Comparison of ENCODE assay signal across 20 cellular contexts in genomic region chr7:71251706-71252105, GRCh38.
DNase-seq lines count a peak whose midpoint lies in the region; ATAC-seq and TF ChIP-seq lines count a peak whose summit lies in the region.
"Had no signal": no experiment of that assay in that cellular context is flagged by ENCODE, and none has a peak within 500 bp of the region (broad histone marks: within the 10 kb centered on the region; RNA-seq: fewer than 3 reads in every experiment).

No MANE protein-coding gene starts in this region.

- H3K9me3 ChIP-seq in hepatocyte (ENCODE audit: low read depth) (no peaks in the 10 kb centered on the region), colonic mucosa (no peaks in the 10 kb centered on the region)
- H3K9me3 ChIP-seq: A549, BE2C had no signal

- H3K9me2 ChIP-seq in hepatocyte (replicated peaks; ENCODE audit: insufficient read depth), result no peaks in the 10 kb centered on the region

- no peaks in the 10 kb centered on the region for H3K79me2 ChIP-seq in hepatocyte

- no peaks in the 10 kb centered on the region for H3K36me3 ChIP-seq in hepatocyte (replicated peaks; ENCODE audit: insufficient read depth, low read depth)
- H3K36me3 ChIP-seq in colonic mucosa, result no peaks in the 10 kb centered on the region
- H3K36me3 ChIP-seq: BE2C; BLaER1 treated with 17β-estradiol and CSF1 and Interleukin-3, amounts not matched to agents 10 nM and 100 nM had no signal

- H3K4me1 ChIP-seq in hepatocyte (ENCODE audit: insufficient read depth) (no peaks in the 10 kb centered on the region), colonic mucosa (no peaks in the 10 kb centered on the region)
- H3K4me1 ChIP-seq: A549, BE2C had no signal

- no peak overlapping the region for H3K9ac ChIP-seq in colonic mucosa (ENCODE audit: low read depth in 2 of 2, low read length in 2 of 2)
- H3K9ac ChIP-seq: BLaER1 treated with 17β-estradiol and CSF1 and Interleukin-3, amounts not matched to agents 10 nM and 100 nM had no signal

- H3K4me3 ChIP-seq in hepatocyte (no peak overlapping the region), colonic mucosa (no peak overlapping the region)
- H3K4me3 ChIP-seq: A549; BLaER1 treated with 17β-estradiol and CSF1 and Interleukin-3, amounts not matched to agents 10 nM and 100 nM had no signal

- 48% methylated on average over 6 of the region's 6 CpGs for WGBS in hepatocyte (ENCODE audit: low lambda C conversion rate, missing lambda C conversion rate)

- H2AFZ ChIP-seq in hepatocyte, result no peak overlapping the region

- H3K27ac ChIP-seq in hepatocyte (peak overlapping the region; percentile 22), colonic mucosa (no peak overlapping the region)
- H3K27ac ChIP-seq: A549; BLaER1 treated with 17β-estradiol and CSF1 and Interleukin-3, amounts not matched to agents 10 nM and 100 nM had no signal

- H3K4me2 ChIP-seq in hepatocyte, result no peak overlapping the region
- H3K4me2 ChIP-seq: A549; BLaER1 treated with 17β-estradiol and CSF1 and Interleukin-3, amounts not matched to agents 10 nM and 100 nM had no signal

- intact Hi-C loops in colonic mucosa (cut with DNase I), result no loop called here

- no peaks in the 10 kb centered on the region for H4K20me1 ChIP-seq in hepatocyte (ENCODE audit: insufficient read depth, poor library complexity, severe bottlenecking)
- H4K20me1 ChIP-seq: BLaER1 treated with 17β-estradiol and CSF1 and Interleukin-3, amounts not matched to agents 10 nM and 100 nM had no signal

- H3K27me3 ChIP-seq in hepatocyte (no peaks in the 10 kb centered on the region), colonic mucosa (no peaks in the 10 kb centered on the region)
- H3K27me3 ChIP-seq: BE2C; BLaER1 treated with 17β-estradiol and CSF1 and Interleukin-3, amounts not matched to agents 10 nM and 100 nM had no signal

- no peak for TF ChIP-seq CTCF in hepatocyte (IDR thresholded peaks at IDR 0.05; ENCODE audit: poor library complexity)
- no peak for TF ChIP-seq CTCF in colonic mucosa (IDR thresholded peaks at IDR 0.05)

- DNase-seq in LoVo (ENCODE audit: low spot score) (peak; percentile 4), NCI-H69 (lab: John Stamatoyannopoulos, UW) (peak; percentile 11), hepatocyte (ENCODE audit: low spot score) (peak; percentile 56), colonic mucosa (no peak), GOT3 (lab: John Stamatoyannopoulos, UW) (no peak)
- DNase-seq: 8988T; ACHN; AML-193; BE2C; CD4-positive, alpha-beta T cell; CD8-positive, alpha-beta memory T cell; DMS 273 treated with DMSO at 0.1 percent for 48 hours; DMS79; EL; GDM1; H9 had no signal

- ATAC-seq in GM21360 (IDR thresholded peaks at IDR 0.05; ENCODE audit: unreplicated experiment), result no peak
- ATAC-seq: A549, HCT116 had no signal

Comparison
In these comparisons a context has a peak if more than half of its experiments do, and no peak if none do; other contexts are left out.
1. DNase-seq: peak in LoVo (single experiment), NCI-H69 (single experiment) and hepatocyte (single experiment); none in colonic mucosa (single experiment) and GOT3 (single experiment).